In genomic region chr17:60252459-60252858, GRCh38 we compare ENCODE assay signal across 1 cellular context.
TF ChIP-seq lines count a peak whose summit lies in the region.

No MANE protein-coding gene starts in this region.

TF ChIP-seq in A549, 52 proteins besides CTCF, POLR2A, EP300 and RAD21 (continued from another document):
- TF ChIP-seq ELK1 (IDR thresholded peaks at IDR 0.05; ENCODE audit: low read depth, low read length) = no peak
- no peak for TF ChIP-seq USF2 (IDR thresholded peaks at IDR 0.05)
- TF ChIP-seq REST (IDR thresholded peaks at IDR 0.05) = no peak
- TF ChIP-seq ZC3H11A (IDR thresholded peaks at IDR 0.05) = no peak
- TF ChIP-seq HOXA7 (CRISPR knock-in tag; IDR thresholded peaks at IDR 0.05) = no peak
- no peak for TF ChIP-seq SREBF2 (IDR thresholded peaks at IDR 0.05)
